27 cellular contexts compared by ENCODE assay signal in genomic region chr4:84669201-84669600, GRCh38.
"Had no signal": no experiment of that assay in that cellular context is flagged by ENCODE, and none has a peak within 500 bp of the region (broad histone marks: within the 10 kb centered on the region; RNA-seq: fewer than 3 reads in every experiment).

No MANE protein-coding gene starts in this region.

- H3K27me3 Mint-ChIP-seq: activated B cell treated with CpG ODN at 0.5 μM for 24 hours; activated naive CD8-positive, alpha-beta T cell; progenitor cell of endocrine pancreas had no signal

- ATAC-seq: body of pancreas; foreskin keratinocyte; heart left ventricle; left colon; stimulated activated effector memory CD8-positive, alpha-beta T cell treated with anti-CD3 and anti-CD28 coated beads, Interleukin-12 subunit alpha, Interleukin-12 subunit beta, amount 100 ng/mL, for 72 hours had no signal

- H3K27ac Mint-ChIP-seq: activated B cell treated with CpG ODN at 0.5 μM for 24 hours; activated naive CD8-positive, alpha-beta T cell; immature natural killer cell; nephron; progenitor cell of endocrine pancreas; stimulated activated effector memory CD8-positive, alpha-beta T cell treated with anti-CD3 and anti-CD28 coated beads, Interleukin-12 subunit alpha, Interleukin-12 subunit beta, amount 100 ng/mL, for 72 hours had no signal

- H3K36me3 Mint-ChIP-seq: activated naive CD8-positive, alpha-beta T cell; immature natural killer cell; stimulated activated effector memory CD8-positive, alpha-beta T cell treated with anti-CD3 and anti-CD28 coated beads, Interleukin-12 subunit alpha, Interleukin-12 subunit beta, amount 100 ng/mL, for 72 hours had no signal

- H3K9me3 Mint-ChIP-seq: activated B cell treated with CpG ODN at 0.5 μM for 24 hours; stimulated activated effector memory CD8-positive, alpha-beta T cell treated with anti-CD3 and anti-CD28 coated beads, Interleukin-12 subunit alpha, Interleukin-12 subunit beta, amount 100 ng/mL, for 72 hours had no signal

- H3K4me3 Mint-ChIP-seq: activated B cell treated with CpG ODN at 0.5 μM for 24 hours; activated naive CD8-positive, alpha-beta T cell; immature natural killer cell; nephron; stimulated activated effector memory CD8-positive, alpha-beta T cell treated with anti-CD3 and anti-CD28 coated beads, Interleukin-12 subunit alpha, Interleukin-12 subunit beta, amount 100 ng/mL, for 72 hours had no signal

- H3K4me1 Mint-ChIP-seq: activated B cell treated with CpG ODN at 0.5 μM for 24 hours; immature natural killer cell; nephron; stimulated activated effector memory CD8-positive, alpha-beta T cell treated with anti-CD3 and anti-CD28 coated beads, Interleukin-12 subunit alpha, Interleukin-12 subunit beta, amount 100 ng/mL, for 72 hours had no signal

- DNase-seq: activated B cell treated with CpG ODN at 0.5 μM for 24 hours; activated CD4-positive, alpha-beta T cell treated with anti-CD3 and anti-CD28 coated beads, Interleukin-2, amount 50 U/mL, for 4 hours; activated CD8-positive, alpha-beta memory T cell treated with anti-CD3 and anti-CD28 coated beads for 24 hours; activated effector memory CD4-positive, alpha-beta T cell treated with Interleukin-2 at 50 U/mL for 16 hours; activated naive CD4-positive, alpha-beta T cell treated with Interleukin-2 at 50 U/mL for 16 hours; aorta; body of pancreas; dermis blood vessel endothelial cell; effector CD4-positive, alpha-beta T cell; foreskin keratinocyte; heart left ventricle; hypothalamus; immature natural killer cell; kidney; left colon; mammary epithelial cell; ovary; sigmoid colon; small intestine; stimulated activated CD4-positive, alpha-beta T cell treated with anti-CD3 and anti-CD28 coated beads, Interleukin-4, amount 100 ng/mL, for 24 hours; stomach; thyroid gland; upper lobe of left lung had no signal
